ENCODE assay signal across 8 cellular contexts in genomic region chr6:73652637-73653570, GRCh38. TPM values are rescaled to one million over a fixed set of nuclear protein-coding genes. Genes with fewer than 3 reads are reported as not detected.
DNase-seq lines count a peak whose midpoint lies in the region; ATAC-seq and TF ChIP-seq lines count a peak whose summit lies in the region.

No MANE protein-coding gene starts in this region.

- peak; percentile 20 for DNase-seq in NCI-H1048 (lab: John Stamatoyannopoulos, UW)
- DNase-seq in SW 1271 (lab: John Stamatoyannopoulos, UW), result peak; percentile 48 to 78
- DNase-seq in left ventricle myocardium superior, result peak; percentile 63
- peak; percentile 25 to 67 for DNase-seq in psoas muscle
- no peak for DNase-seq in NCI-H187 treated with DMSO at 0.1 percent for 48 hours (lab: John Stamatoyannopoulos, UW)

- intact Hi-C loops in left ventricle myocardium superior (cut with micrococcal nuclease) (no loop called here), psoas muscle (cut with DNase I) (no loop called here)

- WGBS in psoas muscle, 3 donors, result 2 to 5% (median 3%) methylated on average over 25 to 32 of the region's 32 CpGs

- peak overlapping the region; percentile 55 for H3K27ac ChIP-seq in angular gyrus (ENCODE audit: low read depth, low read length)
- H3K27ac ChIP-seq in psoas muscle, result peak overlapping the region; percentile 99

- peaks cover 16% of the 10 kb centered on the region for H3K4me1 ChIP-seq in psoas muscle

- peak overlapping the region; percentile 97 for H3K4me3 ChIP-seq in psoas muscle

- no peaks in the 10 kb centered on the region for H3K9me3 ChIP-seq in psoas muscle

- H3K27me3 ChIP-seq in psoas muscle (ENCODE audit: insufficient read depth in 3 of 3, low read length in 2 of 3), result no peaks in the 10 kb centered on the region

- TF ChIP-seq CTCF in GM12872 (IDR thresholded peaks at IDR 0.05; ENCODE audit: insufficient read depth, low read depth, low read length), result peak; percentile 36; the same call in 1 of the 3 replicates
- TF ChIP-seq CTCF in psoas muscle (IDR thresholded peaks at IDR 0.05), result peak; percentile 31

- ATAC-seq in HG02623 (IDR thresholded peaks at IDR 0.05; ENCODE audit: unreplicated experiment), result peak; percentile 35
- ATAC-seq in left ventricle myocardium superior, result peak; percentile 67
- peak; percentile 70 to 79 (median 75) for ATAC-seq in psoas muscle

- H3K36me3 ChIP-seq in psoas muscle (ENCODE audit: insufficient read depth in 1 of 2, low read depth in 1 of 2), result peaks cover 0 to 20% of the 10 kb centered on the region in 2 donors

RNA-seq across cellular contexts. Expression of gene SLC17A5, which starts 0.9 kb away (rescaled TPM):
- 4.9 TPM for total RNA-seq in left ventricle myocardium superior
- total RNA-seq in psoas muscle, result 1 to 10 TPM; 3.3 to 4.7 (median 3.9) TPM
- 1 to 10 TPM; 3.1 to 7.2 (median 5.2) TPM for polyA plus RNA-seq in psoas muscle

RNA-seq across cellular contexts. Expression of gene CD109, which starts 43.1 kb away (rescaled TPM):
- total RNA-seq in left ventricle myocardium superior (7.6 TPM), psoas muscle (1 to 10 TPM; 1.6 to 3.9 (median 2.3) TPM)
- 1 to 10 TPM in 1 of 3 donors, under 1 TPM in 2; 0.31 to 3.0 (median 0.51) TPM for polyA plus RNA-seq in psoas muscle
